In the genomic region with DNA sequence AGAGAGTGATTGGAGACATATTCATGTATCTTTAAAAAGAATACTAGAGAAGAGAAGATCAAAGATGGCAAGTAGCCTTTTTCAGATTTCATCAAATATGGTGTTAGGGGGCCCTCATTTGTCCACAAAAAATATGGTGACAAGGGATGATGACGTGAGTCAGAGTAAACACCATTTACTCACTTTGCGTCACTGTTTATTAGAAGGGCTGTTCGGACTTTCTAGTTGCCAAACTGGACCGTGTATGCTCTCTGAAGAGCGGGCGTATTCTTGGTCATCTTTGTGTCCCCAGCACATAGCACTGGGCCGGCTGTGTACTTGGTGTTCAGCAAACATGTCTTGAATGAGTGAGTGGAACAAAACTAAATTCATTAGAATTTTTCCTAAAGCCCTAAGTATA, we compare ENCODE assay signal across 1 cellular context.
TF ChIP-seq lines count a peak whose summit lies in the region.

No MANE protein-coding gene starts in this region.

TF ChIP-seq in IMR-90, 13 proteins besides CTCF, POLR2A, EP300 and RAD21 (continued from another document):
- TF ChIP-seq MAZ (IDR thresholded peaks at IDR 0.05; ENCODE audit: borderline replicate concordance, low read depth, low read length) (no peak), RFX5 (IDR thresholded peaks at IDR 0.05; ENCODE audit: low read depth, low read length) (no peak), FOS (IDR thresholded peaks at IDR 0.05; ENCODE audit: low read depth, low read length) (no peak), SMC3 (IDR thresholded peaks at IDR 0.05; ENCODE audit: low read depth, low read length) (no peak), CEBPB (IDR thresholded peaks at IDR 0.05; ENCODE audit: low read depth, low read length) (no peak)
- TF ChIP-seq, protein P1, sequence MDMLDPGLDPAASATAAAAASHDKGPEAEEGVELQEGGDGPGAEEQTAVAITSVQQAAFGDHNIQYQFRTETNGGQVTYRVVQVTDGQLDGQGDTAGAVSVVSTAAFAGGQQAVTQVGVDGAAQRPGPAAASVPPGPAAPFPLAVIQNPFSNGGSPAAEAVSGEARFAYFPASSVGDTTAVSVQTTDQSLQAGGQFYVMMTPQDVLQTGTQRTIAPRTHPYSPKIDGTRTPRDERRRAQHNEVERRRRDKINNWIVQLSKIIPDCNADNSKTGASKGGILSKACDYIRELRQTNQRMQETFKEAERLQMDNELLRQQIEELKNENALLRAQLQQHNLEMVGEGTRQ (IDR thresholded peaks at IDR 0.05; ENCODE audit: low read depth, low read length): no peak
TF ChIP-seq in IMR-90: peak in this region for 0.
